Comparison of ENCODE assay signal across 29 cellular contexts in the genomic region with DNA sequence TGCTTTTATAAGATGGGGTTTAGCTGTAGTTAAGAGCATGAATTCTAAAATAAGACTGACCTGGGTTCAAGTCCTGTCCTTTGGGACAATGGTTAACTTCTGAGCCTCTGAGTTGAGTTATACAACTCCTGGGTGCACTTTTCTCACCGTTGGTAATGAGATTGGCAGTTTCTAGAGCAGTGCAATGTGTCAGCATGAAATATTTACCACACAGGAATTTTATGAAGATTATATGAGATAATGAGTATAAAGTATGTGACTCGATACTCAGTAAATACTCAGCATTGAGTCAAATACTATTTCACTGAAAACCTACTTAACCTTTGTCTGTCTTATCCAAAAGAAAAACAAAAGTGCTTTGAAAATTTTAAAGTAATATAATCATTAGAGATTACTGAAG.
"Had no signal": no experiment of that assay in that cellular context is flagged by ENCODE, and none has a peak within 500 bp of the region (broad histone marks: within the 10 kb centered on the region; RNA-seq: fewer than 3 reads in every experiment).

No MANE protein-coding gene starts in this region.

- H3K27ac ChIP-seq: adrenal gland, ascending aorta, brain microvascular endothelial cell, colonic mucosa, dorsolateral prefrontal cortex, heart left ventricle, left ventricle myocardium inferior, skin epidermis, testis, transverse colon, VCaP had no signal

- H3K4me1 ChIP-seq: adrenal gland, ascending aorta, colonic mucosa, heart left ventricle, left ventricle myocardium inferior, testis, transverse colon had no signal

- ATAC-seq: esophagus mucosa; heart left ventricle; mucosa of descending colon; natural killer cell treated with Interleukin-12 subunit alpha and Interleukin-12 subunit beta and Interleukin-15 and Interleukin-18, amount 100 ng/mL, for 72 hours; sciatic nerve; stimulated activated naive CD8-positive, alpha-beta T cell treated with anti-CD3 and anti-CD28 coated beads, Interleukin-15, Interleukin-2, amounts not matched to agents 100 U/mL and 50 U/mL, for 24 hours had no signal

- DNase-seq: activated CD4-positive, alpha-beta T cell treated with anti-CD3 and anti-CD28 coated beads for 4 hours; activated CD4-positive, alpha-beta T cell treated with anti-CD3 and anti-CD28 coated beads, Interleukin-2, amount 50 U/mL, for 4 hours; activated CD8-positive, alpha-beta memory T cell treated with anti-CD3 and anti-CD28 coated beads, Interleukin-2, amount 50 U/mL, for 4 hours; activated effector memory CD4-positive, alpha-beta T cell treated with anti-CD3 and anti-CD28 coated beads, Interleukin-2, amount 50 U/mL, for 16 hours; activated naive CD4-positive, alpha-beta T cell treated with anti-CD3 and anti-CD28 coated beads for 36 hours; activated naive CD8-positive, alpha-beta T cell treated with anti-CD3 and anti-CD28 coated beads for 36 hours; activated T-cell treated with anti-CD3 and anti-CD28 coated beads, Interleukin-2, amount 50 U/mL, for 1 hour; adrenal gland; brain microvascular endothelial cell; central memory CD4-positive, alpha-beta T cell; colonic mucosa; dorsolateral prefrontal cortex; effector memory CD4-positive, alpha-beta T cell; foreskin fibroblast; heart left ventricle; left ventricle myocardium inferior; mucosa of descending colon; posterior cingulate gyrus; stimulated activated CD4-positive, alpha-beta T cell treated with anti-CD3 and anti-CD28 coated beads, Interleukin-12 subunit alpha, Interleukin-12 subunit beta, amount 100 ng/mL, for 4 hours; stimulated activated CD4-positive, alpha-beta T cell treated with anti-CD3 and anti-CD28 coated beads, Interleukin-4, amount 100 ng/mL, for 1 hour; stimulated activated naive CD8-positive, alpha-beta T cell treated with anti-CD3 and anti-CD28 coated beads, Interleukin-15, Interleukin-2, amounts not matched to agents 100 U/mL and 50 U/mL, for 24 hours; testis; transverse colon had no signal

- H3K27me3 ChIP-seq: adrenal gland, ascending aorta, brain microvascular endothelial cell, colonic mucosa, dorsolateral prefrontal cortex, heart left ventricle, testis, transverse colon had no signal
